ENCODE assay signal across 9 cellular contexts in genomic region chr13:93244141-93244917, GRCh38. TPM values are rescaled to one million over a fixed set of nuclear protein-coding genes. Genes with fewer than 3 reads are reported as not detected.
DNase-seq lines count a peak whose midpoint lies in the region; TF ChIP-seq lines count a peak whose summit lies in the region.
"Had no signal": no experiment of that assay in that cellular context is flagged by ENCODE, and none has a peak within 500 bp of the region (broad histone marks: within the 10 kb centered on the region; RNA-seq: fewer than 3 reads in every experiment).

No MANE protein-coding gene starts in this region.

- peak; percentile 43 for DNase-seq in AG08396 (ENCODE audit: low spot score)
- DNase-seq in M059J (ENCODE audit: low read depth) = peak; percentile 36
- DNase-seq in epithelial cell of esophagus (ENCODE audit: low read depth) = peak; percentile 33
- DNase-seq in NCI-H2196 (lab: John Stamatoyannopoulos, UW; ENCODE audit: unreplicated experiment) = no peak
- no peak for DNase-seq in NCI-H1105 (lab: John Stamatoyannopoulos, UW)
- DNase-seq in activated gamma-delta T cell treated with Interleukin-2 at 50 U/mL for 16 hours = no peak
- no peak for DNase-seq in stimulated activated CD4-positive, alpha-beta T cell treated with anti-CD3 and anti-CD28 coated beads, Interleukin-4, amount 100 ng/mL, for 24 hours
- DNase-seq: erythroblast had no signal

- no peaks in the 10 kb centered on the region for H3K9me3 ChIP-seq in neuron (ENCODE audit: low read length)

- no peaks in the 10 kb centered on the region for H3K27me3 ChIP-seq in neuron (ENCODE audit: insufficient read depth, low read length)

- no peak for TF ChIP-seq CTCF in epithelial cell of esophagus (IDR thresholded peaks at IDR 0.05; ENCODE audit: insufficient read depth, low read depth, low read length, missing control alignments)

- H3K4me3 ChIP-seq in epithelial cell of esophagus (ENCODE audit: low read length) = no peak overlapping the region
- peak overlapping the region; percentile 35 for H3K4me3 ChIP-seq in neuron (ENCODE audit: low read length)

- H3K36me3 ChIP-seq in neuron (ENCODE audit: insufficient read depth, low read length) = no peaks in the 10 kb centered on the region

- H3K4me1 ChIP-seq in neuron (ENCODE audit: insufficient read depth, low read length) = peaks cover 17% of the 10 kb centered on the region

- H2AFZ ChIP-seq in neuron (ENCODE audit: low read depth, low read length) = peak overlapping the region; percentile 68

RNA-seq across cellular contexts. Expression of gene GPC6, which starts 17.7 kb away (rescaled TPM):
- total RNA-seq in M059J (2014; rRNA removed; shearing (Covaris generic)) = 0.37 and 0.71 TPM in 2 replicates

Comparison
In these comparisons a context has a peak if more than half of its experiments do, and no peak if none do; other contexts are left out.
1. DNase-seq: peak in AG08396 (single experiment), M059J (single experiment) and epithelial cell of esophagus (single experiment); none in NCI-H2196 (single experiment), NCI-H1105 (single experiment), activated gamma-delta T cell treated with Interleukin-2 at 50 U/mL for 16 hours (single experiment) and stimulated activated CD4-positive, alpha-beta T cell treated with anti-CD3 and anti-CD28 coated beads, Interleukin-4, amount 100 ng/mL, for 24 hours (single experiment).